ENCODE assay signal across 1 cellular context in genomic region chr18:76491801-76492668, GRCh38.
TF ChIP-seq lines count a peak whose summit lies in the region.

No MANE protein-coding gene starts in this region.

TF ChIP-seq in HEK293, 187 proteins besides CTCF, POLR2A, EP300 and RAD21 (continued from another document):
- TF ChIP-seq ZNF362 (tag by site-specific recombination; IDR thresholded peaks at IDR 0.05) (no peak), ZNF571 (tag by site-specific recombination; IDR thresholded peaks at IDR 0.05) (no peak), ZNF148 (tag by site-specific recombination; IDR thresholded peaks at IDR 0.05; ENCODE audit: borderline replicate concordance) (no peak), ZNF76 (tag by site-specific recombination; IDR thresholded peaks at IDR 0.05; ENCODE audit: borderline replicate concordance, low read depth) (peak; percentile 69), PRDM1 (tag by site-specific recombination; IDR thresholded peaks at IDR 0.05) (peak; percentile 83), ZNF513 (tag by site-specific recombination; IDR thresholded peaks at IDR 0.05) (peak; percentile 46), ZNF707 (tag by site-specific recombination; IDR thresholded peaks at IDR 0.05) (no peak), ZBTB20 (tag by site-specific recombination; IDR thresholded peaks at IDR 0.05) (peak; percentile 58), KLF17 (tag by site-specific recombination; IDR thresholded peaks at IDR 0.05) (0 out of 2 replicates have a peak, but pooled peaks have one; percentile 56), ZNF555 (tag by site-specific recombination; conservative IDR thresholded peaks at IDR 0.05) (no peak), ZNF530 (tag by site-specific recombination; IDR thresholded peaks at IDR 0.05; ENCODE audit: low read depth) (no peak), ZNF561 (tag by site-specific recombination; IDR thresholded peaks at IDR 0.05; ENCODE audit: borderline replicate concordance) (no peak), KLF16 (tag by site-specific recombination; IDR thresholded peaks at IDR 0.05) (peak; percentile 86), ZNF449 (tag by site-specific recombination; IDR thresholded peaks at IDR 0.05) (no peak), ZBTB6 (tag by site-specific recombination; IDR thresholded peaks at IDR 0.05) (no peak), ZNF335 (tag by site-specific recombination; conservative IDR thresholded peaks at IDR 0.05) (peak; percentile 93), AEBP2 (tag by site-specific recombination; IDR thresholded peaks at IDR 0.05; ENCODE audit: borderline replicate concordance) (no peak), ZNF791 (tag by site-specific recombination; IDR thresholded peaks at IDR 0.05) (no peak), EGR2 (tag by site-specific recombination; IDR thresholded peaks at IDR 0.05; ENCODE audit: low read depth) (peak; percentile 70; the same call in 1 of the 2 replicates), ZNF311 (tag by site-specific recombination; IDR thresholded peaks at IDR 0.05; ENCODE audit: borderline replicate concordance) (no peak), ZSCAN4 (tag by site-specific recombination; IDR thresholded peaks at IDR 0.05) (0 out of 2 replicates have a peak, but pooled peaks have one; percentile 30), GLIS2 (tag by site-specific recombination; IDR thresholded peaks at IDR 0.05) (peak; percentile 99), SP3 (tag by site-specific recombination; IDR thresholded peaks at IDR 0.05) (peak; percentile 81), ZFHX2 (tag by site-specific recombination; conservative IDR thresholded peaks at IDR 0.05) (peak; percentile 92), ZNF266 (tag by site-specific recombination; IDR thresholded peaks at IDR 0.05; ENCODE audit: low read depth) (no peak), ZNF202 (tag by site-specific recombination; IDR thresholded peaks at IDR 0.05; ENCODE audit: borderline replicate concordance) (no peak), ZBTB48 (tag by site-specific recombination; IDR thresholded peaks at IDR 0.05) (0 out of 2 replicates have a peak, but pooled peaks have one; percentile 20)
